In the genomic region with DNA sequence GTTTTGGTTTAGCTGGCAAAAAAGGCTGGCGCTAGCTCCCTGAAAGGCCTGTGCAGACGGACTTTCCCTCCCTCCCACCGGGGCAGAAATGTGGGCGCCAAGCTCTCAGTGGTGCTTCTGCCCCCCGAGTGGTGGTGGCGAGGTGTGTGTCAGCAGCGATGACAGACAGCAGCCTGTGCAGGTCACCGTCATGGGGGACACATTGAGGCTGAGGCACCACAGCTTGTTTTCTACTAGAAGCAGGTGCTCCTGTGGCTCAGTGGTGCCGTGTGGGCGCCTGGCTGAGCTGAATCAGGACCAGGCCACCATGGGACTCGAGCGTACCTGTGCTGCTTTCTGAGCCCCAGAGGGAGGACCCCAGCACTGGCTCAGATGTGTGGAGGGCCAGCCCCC, we compare ENCODE assay signal across 14 cellular contexts. TPM values are rescaled to one million over a fixed set of nuclear protein-coding genes. Genes with fewer than 3 reads are reported as not detected.
DNase-seq lines count a peak whose midpoint lies in the region; ATAC-seq lines count a peak whose summit lies in the region.
"Had no signal": no experiment of that assay in that cellular context is flagged by ENCODE, and none has a peak within 500 bp of the region (broad histone marks: within the 10 kb centered on the region; RNA-seq: fewer than 3 reads in every experiment).

No MANE protein-coding gene starts in this region.

- no peak overlapping the region for H3K4me3 Mint-ChIP-seq in activated CD4-positive, alpha-beta T cell treated with anti-CD3 and anti-CD28 coated beads, Interleukin-2, amount 10 ng/mL, durations not matched to agents 7 days and 5 days
- H3K4me3 Mint-ChIP-seq: B cell, HFFc6 had no signal

- in situ Hi-C loops in G401 (cut with HindIII; ENCODE audit: low sequenced_read_pairs) = no loop called here

- peaks cover 27% of the 10 kb centered on the region for H3K27me3 Mint-ChIP-seq in activated CD4-positive, alpha-beta T cell treated with anti-CD3 and anti-CD28 coated beads, Interleukin-2, amount 10 ng/mL, durations not matched to agents 7 days and 5 days

- H3K27me3 ChIP-seq in muscle layer of colon (ENCODE audit: control insufficient read depth in 1 of 2, insufficient read depth in 2 of 2, low read length in 2 of 2) = no peaks in the 10 kb centered on the region

- H3K27ac Mint-ChIP-seq in activated CD4-positive, alpha-beta T cell treated with anti-CD3 and anti-CD28 coated beads, Interleukin-2, amount 10 ng/mL, durations not matched to agents 7 days and 5 days = no peak overlapping the region
- H3K27ac Mint-ChIP-seq: B cell; CD4-positive, alpha-beta memory T cell; HFFc6 had no signal

- H3K27ac ChIP-seq in angular gyrus (ENCODE audit: low read depth, low read length) (peak overlapping the region; percentile 10), muscle layer of colon (ENCODE audit: low read depth, low read length) (peak overlapping the region; percentile 14), substantia nigra (ENCODE audit: low read depth, low read length, poor library complexity, severe bottlenecking) (no peak overlapping the region)
- H3K27ac ChIP-seq: HL-60 had no signal

- no peaks in the 10 kb centered on the region for H3K9me3 Mint-ChIP-seq in activated CD4-positive, alpha-beta T cell treated with anti-CD3 and anti-CD28 coated beads, Interleukin-2, amount 10 ng/mL, durations not matched to agents 7 days and 5 days
- H3K9me3 Mint-ChIP-seq: CD4-positive, alpha-beta memory T cell; HFFc6 had no signal

- POLR2A ChIA-PET in activated CD4-positive, alpha-beta T cell treated with anti-CD3 and anti-CD28 coated beads, Interleukin-2, amount 10 ng/mL, durations not matched to agents 7 days and 5 days (lab: Charles Lee) = no interaction called here

- CTCF ChIA-PET in activated CD4-positive, alpha-beta T cell treated with anti-CD3 and anti-CD28 coated beads, Interleukin-2, amount 10 ng/mL, durations not matched to agents 7 days and 5 days (lab: Charles Lee) = interaction anchor here (0.8 to 0.9 kb wide), 2 partner anchors 26 to 259 kb away, joined by 3 read pairs; no protein-coding TSS in a partner anchor

- no peaks in the 10 kb centered on the region for H3K9me3 ChIP-seq in muscle layer of colon (ENCODE audit: low read length)

- no peaks in the 10 kb centered on the region for H3K4me1 Mint-ChIP-seq in activated CD4-positive, alpha-beta T cell treated with anti-CD3 and anti-CD28 coated beads, Interleukin-2, amount 10 ng/mL, durations not matched to agents 7 days and 5 days
- H3K4me1 Mint-ChIP-seq: B cell had no signal

- H3K36me3 ChIP-seq in muscle layer of colon (ENCODE audit: insufficient read depth, low read length) = no peaks in the 10 kb centered on the region

- ATAC-seq in left cardiac atrium = no peak

- H3K4me1 ChIP-seq in muscle layer of colon (ENCODE audit: insufficient read depth, low read length) = peaks cover 71% of the 10 kb centered on the region

- no peak overlapping the region for H3K9ac ChIP-seq in muscle layer of colon (ENCODE audit: low read length)

- DNase-seq in G401 (ENCODE audit: low spot score) = peak; percentile 46
- peak; percentile 11 for DNase-seq in left cardiac atrium
- DNase-seq in NCI-H345 (lab: John Stamatoyannopoulos, UW) = no peak
- no peak for DNase-seq in substantia nigra (lab: John Stamatoyannopoulos, UW)
- DNase-seq in GDM1 (lab: John Stamatoyannopoulos, UW) = no peak
- DNase-seq in activated CD4-positive, alpha-beta T cell treated with anti-CD3 and anti-CD28 coated beads, Interleukin-2, amount 10 ng/mL, durations not matched to agents 7 days and 5 days = no peak
- DNase-seq: CD4-positive, alpha-beta memory T cell; DMS79; HCEC 1CT; HFFc6 had no signal

- H3K4me3 ChIP-seq in muscle layer of colon (ENCODE audit: low read depth in 1 of 2, low read length in 2 of 2) = no peak overlapping the region

- intact Hi-C loops in left cardiac atrium (cut with DNase I) = no loop called here

- H3K36me3 Mint-ChIP-seq in activated CD4-positive, alpha-beta T cell treated with anti-CD3 and anti-CD28 coated beads, Interleukin-2, amount 10 ng/mL, durations not matched to agents 7 days and 5 days (ENCODE audit: low read depth) = no peaks in the 10 kb centered on the region
- H3K36me3 Mint-ChIP-seq: CD4-positive, alpha-beta memory T cell had no signal

RNA-seq across cellular contexts. Expression of a gene that starts 6.2 kb away (rescaled TPM):
- total RNA-seq in G401 (2014; rRNA removed; shearing (Covaris generic)) = 5.8 and 8.9 TPM in 2 replicates
- 100 to 1,000 TPM; 174 to 175 TPM for total RNA-seq in left cardiac atrium
- not detected for total RNA-seq in activated CD4-positive, alpha-beta T cell treated with anti-CD3 and anti-CD28 coated beads, Interleukin-2, amount 10 ng/mL, durations not matched to agents 7 days and 5 days
- total RNA-seq: B cell, HFFc6 had no signal

RNA-seq across cellular contexts. Expression of a gene that starts 56.1 kb away (rescaled TPM):
- 25.6 and 28.4 TPM in 2 replicates for total RNA-seq in G401 (2014; rRNA removed; shearing (Covaris generic))
- total RNA-seq in left cardiac atrium = 10 to 100 TPM; 38.4 to 45.9 TPM
- total RNA-seq in activated CD4-positive, alpha-beta T cell treated with anti-CD3 and anti-CD28 coated beads, Interleukin-2, amount 10 ng/mL, durations not matched to agents 7 days and 5 days = 10 to 100 TPM; 29.5 to 29.9 TPM

Comparison
In these comparisons a context has a peak if more than half of its experiments do, and no peak if none do; other contexts are left out.
1. DNase-seq: peak in G401 (single experiment) and left cardiac atrium (single experiment); none in NCI-H345 (single experiment), substantia nigra (0 of 49), GDM1 (single experiment) and activated CD4-positive, alpha-beta T cell treated with anti-CD3 and anti-CD28 coated beads, Interleukin-2, amount 10 ng/mL, durations not matched to agents 7 days and 5 days (single experiment).
2. RNA of a gene that starts 6.2 kb away (total RNA-seq): 174 to 175 TPM in left cardiac atrium; 5.8 to 8.9 TPM in G401 and not detected in activated CD4-positive, alpha-beta T cell treated with anti-CD3 and anti-CD28 coated beads, Interleukin-2, amount 10 ng/mL, durations not matched to agents 7 days and 5 days; every median in the first group is over 10 times any median in the second.